Comparison of ENCODE assay signal across 1 cellular context in the genomic region with DNA sequence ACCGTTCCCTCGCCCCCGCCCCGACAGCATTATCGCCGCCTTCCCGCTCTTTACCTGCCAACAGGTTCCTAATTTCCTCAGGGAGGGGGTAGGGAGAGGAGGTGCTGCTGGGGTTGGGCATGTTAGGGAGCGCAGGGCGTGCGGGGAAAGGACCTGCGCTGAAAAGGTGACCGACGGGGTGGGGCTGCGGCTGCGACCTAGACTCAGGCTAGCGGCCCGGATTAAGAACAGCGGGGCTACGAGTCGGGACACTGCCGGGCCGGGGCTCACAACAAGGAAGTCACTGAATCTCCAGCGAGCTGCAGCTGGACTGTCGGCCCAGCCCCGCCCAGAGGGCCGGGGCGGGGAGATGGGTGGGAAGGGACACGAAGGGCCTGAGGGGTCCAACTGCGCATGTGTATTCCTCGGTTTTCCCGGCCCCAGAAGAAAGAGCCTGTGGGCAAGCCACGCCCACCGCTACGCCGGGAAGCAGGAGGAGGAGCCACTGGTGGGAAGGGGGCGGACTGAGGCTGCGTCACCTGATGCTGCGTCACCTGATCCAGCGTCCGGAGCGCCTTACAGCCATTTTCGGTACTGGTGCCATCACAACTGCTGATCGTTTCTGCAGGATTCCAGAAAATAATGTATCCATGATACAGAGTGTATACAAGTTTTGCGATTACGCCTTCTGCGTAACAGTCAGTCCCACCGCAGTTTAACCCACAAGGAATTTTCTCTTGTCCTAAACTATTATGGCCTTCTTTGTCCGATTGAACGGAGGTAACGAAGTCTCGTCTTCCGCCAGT.
TF ChIP-seq lines count a peak whose summit lies in the region.

A gene with protein sequence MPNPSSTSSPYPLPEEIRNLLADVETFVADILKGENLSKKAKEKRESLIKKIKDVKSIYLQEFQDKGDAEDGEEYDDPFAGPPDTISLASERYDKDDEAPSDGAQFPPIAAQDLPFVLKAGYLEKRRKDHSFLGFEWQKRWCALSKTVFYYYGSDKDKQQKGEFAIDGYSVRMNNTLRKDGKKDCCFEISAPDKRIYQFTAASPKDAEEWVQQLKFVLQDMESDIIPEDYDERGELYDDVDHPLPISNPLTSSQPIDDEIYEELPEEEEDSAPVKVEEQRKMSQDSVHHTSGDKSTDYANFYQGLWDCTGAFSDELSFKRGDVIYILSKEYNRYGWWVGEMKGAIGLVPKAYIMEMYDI (minus strand): TSS at position 282 of the 785 bp plus-strand sequence. CDS start 161 bp downstream, at position 121.

TF ChIP-seq in IMR-90, 13 proteins besides CTCF, POLR2A, EP300 and RAD21:
- TF ChIP-seq CEBPB (IDR thresholded peaks at IDR 0.05; ENCODE audit: low read depth, low read length) (no peak), MXI1 (IDR thresholded peaks at IDR 0.05; ENCODE audit: borderline replicate concordance, low read depth, low read length) (peak; percentile 31; the same call in 1 of the 2 replicates), BHLHE40 (IDR thresholded peaks at IDR 0.05; ENCODE audit: low read depth, low read length) (no peak), MAZ (IDR thresholded peaks at IDR 0.05; ENCODE audit: borderline replicate concordance, low read depth, low read length) (peak; percentile 79; the same call in 1 of the 2 replicates), FOS (IDR thresholded peaks at IDR 0.05; ENCODE audit: low read depth, low read length) (peak; percentile 34; the same call in 1 of the 2 replicates), NFE2L2 (IDR thresholded peaks at IDR 0.05; ENCODE audit: low read depth, low read length) (no peak), CHD1 (IDR thresholded peaks at IDR 0.05; ENCODE audit: low read depth, low read length) (no peak), SMC3 (IDR thresholded peaks at IDR 0.05; ENCODE audit: low read depth, low read length) (no peak), MAFK (IDR thresholded peaks at IDR 0.05; ENCODE audit: low read depth, low read length) (no peak)
- TF ChIP-seq, protein P1, sequence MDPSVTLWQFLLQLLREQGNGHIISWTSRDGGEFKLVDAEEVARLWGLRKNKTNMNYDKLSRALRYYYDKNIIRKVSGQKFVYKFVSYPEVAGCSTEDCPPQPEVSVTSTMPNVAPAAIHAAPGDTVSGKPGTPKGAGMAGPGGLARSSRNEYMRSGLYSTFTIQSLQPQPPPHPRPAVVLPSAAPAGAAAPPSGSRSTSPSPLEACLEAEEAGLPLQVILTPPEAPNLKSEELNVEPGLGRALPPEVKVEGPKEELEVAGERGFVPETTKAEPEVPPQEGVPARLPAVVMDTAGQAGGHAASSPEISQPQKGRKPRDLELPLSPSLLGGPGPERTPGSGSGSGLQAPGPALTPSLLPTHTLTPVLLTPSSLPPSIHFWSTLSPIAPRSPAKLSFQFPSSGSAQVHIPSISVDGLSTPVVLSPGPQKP (IDR thresholded peaks at IDR 0.05; ENCODE audit: borderline replicate concordance, low read depth, low read length) = no peak
- TF ChIP-seq, protein P2, sequence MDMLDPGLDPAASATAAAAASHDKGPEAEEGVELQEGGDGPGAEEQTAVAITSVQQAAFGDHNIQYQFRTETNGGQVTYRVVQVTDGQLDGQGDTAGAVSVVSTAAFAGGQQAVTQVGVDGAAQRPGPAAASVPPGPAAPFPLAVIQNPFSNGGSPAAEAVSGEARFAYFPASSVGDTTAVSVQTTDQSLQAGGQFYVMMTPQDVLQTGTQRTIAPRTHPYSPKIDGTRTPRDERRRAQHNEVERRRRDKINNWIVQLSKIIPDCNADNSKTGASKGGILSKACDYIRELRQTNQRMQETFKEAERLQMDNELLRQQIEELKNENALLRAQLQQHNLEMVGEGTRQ (IDR thresholded peaks at IDR 0.05; ENCODE audit: low read depth, low read length) = peak; percentile 99
TF ChIP-seq in IMR-90: peak in this region for 4.
